ENCODE assay signal across 8 cellular contexts in genomic region chr2:43220229-43220981, GRCh38. TPM values are rescaled to one million over a fixed set of nuclear protein-coding genes. Genes with fewer than 3 reads are reported as not detected.
DNase-seq lines count a peak whose midpoint lies in the region; ATAC-seq and TF ChIP-seq lines count a peak whose summit lies in the region.

No MANE protein-coding gene starts in this region.

- BruUV-seq in Calu3 (replicated peaks; lab: Mats Ljungman, UMichigan) = TSS peak; percentile 72

- peak overlapping the region; percentile 92 for H3K4me2 ChIP-seq in OCI-LY1 (ENCODE audit: low read length)

- peaks cover 65% of the 10 kb centered on the region for H3K4me1 ChIP-seq in OCI-LY1 (ENCODE audit: insufficient read depth, low read length, severe bottlenecking)

- DNase-seq in Calu3 (no peak), coronary artery (ENCODE audit: low spot score) (no peak), naive B cell (no peak), NCI-H2196 (lab: John Stamatoyannopoulos, UW; ENCODE audit: unreplicated experiment) (no peak), kidney tubule cell (ENCODE audit: low spot score) (no peak)

- peak overlapping the region; percentile 71 for H3K4me3 ChIP-seq in OCI-LY1 (ENCODE audit: low read depth, low read length, poor library complexity, severe bottlenecking)
- H3K4me3 ChIP-seq in coronary artery = peak overlapping the region; percentile 94

- H3K9me3 Mint-ChIP-seq in Calu3 (ENCODE audit: low read depth, unreplicated experiment) (no peaks in the 10 kb centered on the region), naive B cell (peaks cover 0 to 3% (median 0%) of the 10 kb centered on the region in 7 donors)

- CTCF ChIA-PET in Calu3 (lab: Charles Lee) = interaction anchor here (0.6 to 2.0 kb wide), 4 partner anchors 15 to 51 kb away, joined by 4 to 10 read pairs (median 8); no protein-coding TSS in a partner anchor

- H3K9me2 ChIP-seq in OCI-LY1 (ENCODE audit: low read depth, low read length) = no peaks in the 10 kb centered on the region

- no peak for TF ChIP-seq CTCF in Calu3 (IDR thresholded peaks at IDR 0.05; ENCODE audit: unreplicated experiment)
- no peak for TF ChIP-seq CTCF in OCI-LY1 (IDR thresholded peaks at IDR 0.05; ENCODE audit: low read length)
- TF ChIP-seq CTCF in coronary artery (IDR thresholded peaks at IDR 0.05) = no peak

- H3K27ac Mint-ChIP-seq in Calu3 (ENCODE audit: unreplicated experiment) (peak overlapping the region; percentile 84), naive B cell (peak overlapping the region; percentile 91 to 100 (median 98))

- no peak for ATAC-seq in naive B cell (ENCODE audit: low read depth in 2 of 2)
- no peak for ATAC-seq in HG03039 (IDR thresholded peaks at IDR 0.05; ENCODE audit: unreplicated experiment)
- ATAC-seq in GM21390 (IDR thresholded peaks at IDR 0.05; ENCODE audit: unreplicated experiment) = no peak

- H4K20me1 ChIP-seq in OCI-LY1 (ENCODE audit: insufficient read depth, low read length) = no peaks in the 10 kb centered on the region

- H3F3A ChIP-seq in OCI-LY1 (ENCODE audit: insufficient read depth, low read length) = peaks cover 38% of the 10 kb centered on the region

- H3K4me3 Mint-ChIP-seq in Calu3 (ENCODE audit: low read depth, unreplicated experiment) (peak overlapping the region; percentile 98), naive B cell (peak overlapping the region; percentile 73 to 99 (median 94))

- H3K27ac ChIP-seq in OCI-LY1 (ENCODE audit: low read depth, low read length, poor library complexity, severe bottlenecking) = peak overlapping the region; percentile 99
- H3K27ac ChIP-seq in coronary artery = peak overlapping the region; percentile 97 to 99

- H3K4me1 Mint-ChIP-seq in Calu3 (ENCODE audit: low read depth, unreplicated experiment) (peaks cover 35% of the 10 kb centered on the region), naive B cell (peaks cover 55 to 67% (median 63%) of the 10 kb centered on the region in 3 donors)

- H2AFZ ChIP-seq in OCI-LY1 (ENCODE audit: low read length) = no peak overlapping the region

- H3K27me3 Mint-ChIP-seq in Calu3 (ENCODE audit: unreplicated experiment) (no peaks in the 10 kb centered on the region), naive B cell (no peaks in the 10 kb centered on the region)

- no peaks in the 10 kb centered on the region for H3K9me3 ChIP-seq in OCI-LY1 (ENCODE audit: low read length)

- H3K36me3 Mint-ChIP-seq in Calu3 (ENCODE audit: insufficient read depth, unreplicated experiment) = peaks cover 70% of the 10 kb centered on the region
- H3K36me3 Mint-ChIP-seq in naive B cell = peaks cover 10 to 19% of the 10 kb centered on the region in 2 donors

- peaks cover 38% of the 10 kb centered on the region for H3K36me3 ChIP-seq in OCI-LY1 (ENCODE audit: insufficient read depth, low read length)

- peak overlapping the region; percentile 84 for H3K9ac ChIP-seq in OCI-LY1 (ENCODE audit: low read length)

- H3K27me3 ChIP-seq in OCI-LY1 (ENCODE audit: insufficient read depth, low read length) = no peaks in the 10 kb centered on the region

- intact Hi-C loops in Calu3 (cut with micrococcal nuclease; ENCODE audit: unreplicated experiment) = loop anchor here (2.0 to 5.0 kb wide), 3 partner anchors 38 to 242 kb away; no protein-coding TSS in a partner anchor

- peaks cover 17% of the 10 kb centered on the region for H3K79me2 ChIP-seq in OCI-LY1 (ENCODE audit: insufficient read depth, low read length)

RNA-seq across cellular contexts. Expression of gene ZFP36L2, which starts 6.0 kb away (rescaled TPM):
- 90.7 and 120 TPM in 2 replicates for total RNA-seq in Calu3 (2022)
- 100 to 1,000 TPM; 125 to 367 (median 188) TPM for polyA plus RNA-seq in naive B cell (ENCODE audit: low read depth in 6 of 6)
